17 cellular contexts compared by ENCODE assay signal in the genomic region with DNA sequence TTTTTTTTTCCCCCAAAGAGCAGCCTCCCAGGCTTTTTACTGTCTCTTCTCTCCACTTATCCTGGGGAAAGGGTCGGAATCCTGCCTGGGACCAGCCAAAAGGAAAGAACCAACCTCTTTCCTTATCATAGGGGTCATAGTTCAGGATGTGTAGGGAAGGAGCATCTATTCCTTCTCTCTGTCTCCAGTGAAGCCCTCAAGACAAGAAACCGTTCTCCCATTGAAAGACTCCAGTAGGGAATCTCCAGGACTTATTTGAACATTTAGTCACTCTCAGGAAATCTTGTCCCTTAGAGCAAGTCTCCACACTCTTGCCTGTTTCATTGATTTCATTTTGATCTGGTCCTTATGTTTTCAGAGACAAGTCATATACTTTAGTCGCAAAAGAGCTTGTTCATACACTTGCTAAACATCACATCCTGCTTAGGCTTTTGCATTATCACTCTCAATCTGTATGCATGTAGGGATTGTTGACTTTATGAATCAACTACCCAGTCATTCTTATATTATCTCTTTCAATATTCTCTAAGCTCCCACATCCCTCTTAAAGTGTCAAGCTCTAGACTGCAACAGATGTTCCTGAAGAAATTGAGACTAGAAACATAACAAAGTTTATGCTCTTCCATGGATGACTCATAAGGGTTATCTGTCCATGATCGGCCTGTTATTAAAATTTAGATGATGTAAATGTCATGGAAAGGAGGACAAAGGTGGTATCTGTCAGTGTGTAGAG.
DNase-seq lines count a peak whose midpoint lies in the region; ATAC-seq and TF ChIP-seq lines count a peak whose summit lies in the region.
"Had no signal": no experiment of that assay in that cellular context is flagged by ENCODE, and none has a peak within 500 bp of the region (broad histone marks: within the 10 kb centered on the region; RNA-seq: fewer than 3 reads in every experiment).

No MANE protein-coding gene starts in this region.

- no peak overlapping the region for H2AFZ ChIP-seq in osteoblast (ENCODE audit: low read length)
- H2AFZ ChIP-seq: PC-9 had no signal

- TF ChIP-seq CTCF in choroid plexus epithelial cell (conservative IDR thresholded peaks at IDR 0.05; ENCODE audit: low read depth, low read length) (no peak), osteoblast (IDR thresholded peaks at IDR 0.05; ENCODE audit: extremely low read depth, low read depth, low read length) (no peak)

- H3K4me3 Mint-ChIP-seq in immature natural killer cell = no peak overlapping the region
- H3K4me3 Mint-ChIP-seq: activated naive CD8-positive, alpha-beta T cell treated with anti-CD3 and anti-CD28 coated beads for 36 hours; activated T-cell treated with anti-CD3 and anti-CD28 coated beads, Interleukin-2, amount 50 U/mL, for 24 hours; neural crest cell had no signal

- H3K4me3 ChIP-seq in choroid plexus epithelial cell (ENCODE audit: low read depth, low read length) (no peak overlapping the region), osteoblast (ENCODE audit: insufficient read depth, low read length) (peak overlapping the region; percentile 6)
- H3K4me3 ChIP-seq: PC-9, right atrium auricular region had no signal

- no peaks in the 10 kb centered on the region for H3K79me2 ChIP-seq in osteoblast (ENCODE audit: insufficient read depth, low read length)

- H3K27ac Mint-ChIP-seq in immature natural killer cell = no peak overlapping the region
- H3K27ac Mint-ChIP-seq: activated naive CD8-positive, alpha-beta T cell treated with anti-CD3 and anti-CD28 coated beads for 36 hours; activated T-cell treated with anti-CD3 and anti-CD28 coated beads, Interleukin-2, amount 50 U/mL, for 24 hours had no signal

- no peaks in the 10 kb centered on the region for H3K4me1 Mint-ChIP-seq in immature natural killer cell
- H3K4me1 Mint-ChIP-seq: activated naive CD8-positive, alpha-beta T cell treated with anti-CD3 and anti-CD28 coated beads for 36 hours; neural crest cell had no signal

- peak overlapping the region; percentile 60 for H3K27ac ChIP-seq in osteoblast (ENCODE audit: low read depth, low read length)
- H3K27ac ChIP-seq: PC-9, right atrium auricular region had no signal

- no peaks in the 10 kb centered on the region for H4K20me1 ChIP-seq in osteoblast (ENCODE audit: insufficient read depth, low read length)

- no peak for ATAC-seq in esophagus mucosa

- no peaks in the 10 kb centered on the region for H3K36me3 Mint-ChIP-seq in immature natural killer cell
- H3K36me3 Mint-ChIP-seq: activated naive CD8-positive, alpha-beta T cell treated with anti-CD3 and anti-CD28 coated beads for 36 hours had no signal

- H3K9me3 ChIP-seq in osteoblast (ENCODE audit: low read depth, low read length) = no peaks in the 10 kb centered on the region
- H3K9me3 ChIP-seq: BE2C, right atrium auricular region had no signal

- peaks cover 7 to 40% (median 14%) of the 10 kb centered on the region in 6 donors for H3K9me3 Mint-ChIP-seq in immature natural killer cell
- H3K9me3 Mint-ChIP-seq: activated naive CD8-positive, alpha-beta T cell treated with anti-CD3 and anti-CD28 coated beads for 36 hours; activated T-cell treated with anti-CD3 and anti-CD28 coated beads, Interleukin-2, amount 50 U/mL, for 24 hours; neural crest cell had no signal

- no peaks in the 10 kb centered on the region for H3K36me3 ChIP-seq in osteoblast (ENCODE audit: insufficient read depth, low read length)
- H3K36me3 ChIP-seq: BE2C, right atrium auricular region had no signal

- peak overlapping the region; percentile 17 for H3K4me2 ChIP-seq in osteoblast (ENCODE audit: insufficient read depth, low read length)
- H3K4me2 ChIP-seq: PC-9 had no signal

- H3K27me3 ChIP-seq in osteoblast (ENCODE audit: insufficient read depth, low read length) = peaks cover 29% of the 10 kb centered on the region
- H3K27me3 ChIP-seq: BE2C, right atrium auricular region had no signal

- H3K4me1 ChIP-seq in osteoblast (ENCODE audit: insufficient read depth, low read length) = peaks cover 16% of the 10 kb centered on the region
- H3K4me1 ChIP-seq: BE2C, right atrium auricular region had no signal

- DNase-seq in Daoy (ENCODE audit: low read depth) (peak; percentile 74), NCI-H524 treated with DMSO at 0.1 percent for 48 hours (lab: John Stamatoyannopoulos, UW) (peak; percentile 23), choroid plexus epithelial cell (ENCODE audit: low read depth) (peak; percentile 68), osteoblast (ENCODE audit: insufficient read length, low spot score, missing footprints) (peak; percentile 89), medulla oblongata (ENCODE audit: extremely low spot score) (no peak), 8988T (no peak), immature natural killer cell (no peak)
- DNase-seq: activated naive CD8-positive, alpha-beta T cell treated with anti-CD3 and anti-CD28 coated beads for 36 hours; activated T-cell treated with anti-CD3 and anti-CD28 coated beads, Interleukin-2, amount 50 U/mL, for 24 hours; BE2C; NCI-H2029 treated with DMSO at 0.1 percent for 48 hours; NCI-H69; PC-9; stimulated activated CD4-positive, alpha-beta T cell treated with anti-CD3 and anti-CD28 coated beads, Interleukin-1b, Interleukin-23, amount 100 ng/mL, for 48 hours had no signal

- peaks cover 2 to 5% (median 3%) of the 10 kb centered on the region in 3 donors for H3K27me3 Mint-ChIP-seq in immature natural killer cell (ENCODE audit: low read depth in 3 of 3)
- H3K27me3 Mint-ChIP-seq: activated T-cell treated with anti-CD3 and anti-CD28 coated beads, Interleukin-2, amount 50 U/mL, for 24 hours had no signal

Comparison
In these comparisons a context has a peak if more than half of its experiments do, and no peak if none do; other contexts are left out.
1. DNase-seq: peak in Daoy (single experiment), NCI-H524 treated with DMSO at 0.1 percent for 48 hours (single experiment), choroid plexus epithelial cell (single experiment) and osteoblast (single experiment); none in medulla oblongata (single experiment), 8988T (single experiment) and immature natural killer cell (0 of 3).